In the genomic region with DNA sequence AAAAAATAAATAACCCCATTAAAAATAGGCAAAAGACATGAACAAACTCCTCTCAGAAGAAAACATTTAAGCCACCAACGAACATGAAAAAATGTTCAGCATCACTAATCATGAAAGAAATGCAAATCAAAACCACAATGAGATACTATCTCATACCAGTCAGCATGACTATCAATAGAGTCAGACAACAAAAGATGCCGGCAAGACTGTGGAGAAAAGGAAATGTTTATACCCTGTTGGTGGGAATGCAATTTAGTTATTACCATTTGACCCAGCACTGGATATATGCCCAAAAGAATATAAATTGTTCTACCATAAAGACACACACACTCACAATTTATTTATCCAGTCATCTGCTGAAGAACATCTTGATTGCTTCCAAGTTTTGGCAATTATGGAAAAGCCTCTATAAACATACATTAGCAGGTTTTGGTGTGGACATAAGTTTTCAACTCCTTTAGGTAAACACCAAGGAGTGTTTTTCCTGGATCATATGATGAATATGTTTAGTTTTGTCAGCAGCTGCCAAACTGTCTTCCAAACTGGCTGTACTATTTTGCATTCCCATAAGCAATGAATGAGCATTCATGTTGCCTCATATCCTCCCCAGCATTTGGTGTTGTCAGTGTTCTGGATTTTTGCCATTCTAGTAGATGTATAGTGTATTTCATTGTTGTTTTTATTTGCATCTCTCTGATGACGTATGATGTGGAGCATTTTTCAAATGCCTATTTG, we compare ENCODE assay signal across 1 cellular context.
A peak's percentile ranks its signal among the peaks of the same experiment; 100 is the strongest.
TF ChIP-seq lines count a peak whose summit lies in the region.

No MANE protein-coding gene starts in this region.

TF ChIP-seq in endothelial cell of umbilical vein, 7 proteins besides CTCF, POLR2A, EP300 and RAD21:
- TF ChIP-seq JUN (IDR thresholded peaks at IDR 0.05; ENCODE audit: borderline replicate concordance, insufficient read depth, insufficient read length, low read depth) (peak; percentile 19), POLR2AphosphoS5 (IDR thresholded peaks at IDR 0.05; ENCODE audit: insufficient read depth, low read depth, low read length) (no peak), MYC (IDR thresholded peaks at IDR 0.05; ENCODE audit: low read depth, low read length) (no peak), FOS (IDR thresholded peaks at IDR 0.05; ENCODE audit: borderline replicate concordance, insufficient read depth, low read length) (peak; percentile 15), EZH2 (IDR thresholded peaks at IDR 0.05; ENCODE audit: borderline replicate concordance, low read depth, low read length, severe bottlenecking) (no peak), GATA2 (IDR thresholded peaks at IDR 0.05; ENCODE audit: insufficient read depth, insufficient read length, low read depth, low read length) (peak; percentile 83)
- TF ChIP-seq, protein P1, sequence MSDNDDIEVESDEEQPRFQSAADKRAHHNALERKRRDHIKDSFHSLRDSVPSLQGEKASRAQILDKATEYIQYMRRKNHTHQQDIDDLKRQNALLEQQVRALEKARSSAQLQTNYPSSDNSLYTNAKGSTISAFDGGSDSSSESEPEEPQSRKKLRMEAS (IDR thresholded peaks at IDR 0.05; ENCODE audit: insufficient read depth, insufficient read length): no peak
